In genomic region chr10:112532053-112532658, GRCh38 we compare ENCODE assay signal across 8 cellular contexts.
DNase-seq lines count a peak whose midpoint lies in the region; ATAC-seq and TF ChIP-seq lines count a peak whose summit lies in the region.

No MANE protein-coding gene starts in this region.

- TF ChIP-seq POLR2A in testis (IDR thresholded peaks at IDR 0.05) = no peak

- peak; percentile 54 for DNase-seq in GM13977 (ENCODE audit: low spot score)
- peak; percentile 53 for DNase-seq in LoVo (ENCODE audit: low spot score)
- DNase-seq in chondrocyte (ENCODE audit: low spot score) = no peak
- DNase-seq in naive thymus-derived CD8-positive, alpha-beta T cell = no peak
- no peak for DNase-seq in NCI-H1436 treated with DMSO at 0.1 percent for 48 hours (lab: John Stamatoyannopoulos, UW)
- no peak for DNase-seq in testis

- H3K9me3 Mint-ChIP-seq in chondrocyte (ENCODE audit: low read depth) = no peaks in the 10 kb centered on the region
- no peaks in the 10 kb centered on the region for H3K9me3 Mint-ChIP-seq in naive thymus-derived CD8-positive, alpha-beta T cell

- ATAC-seq in GM21529 (IDR thresholded peaks at IDR 0.05; ENCODE audit: unreplicated experiment) = peak; percentile 97
- ATAC-seq in naive thymus-derived CD8-positive, alpha-beta T cell = no peak

- peaks cover 3% of the 10 kb centered on the region for H3K4me1 Mint-ChIP-seq in chondrocyte (ENCODE audit: low read depth)
- peaks cover 3 to 26% (median 8%) of the 10 kb centered on the region in 4 donors for H3K4me1 Mint-ChIP-seq in naive thymus-derived CD8-positive, alpha-beta T cell

- H3K36me3 Mint-ChIP-seq in chondrocyte (ENCODE audit: low read depth) = peaks cover 2% of the 10 kb centered on the region
- H3K36me3 Mint-ChIP-seq in naive thymus-derived CD8-positive, alpha-beta T cell = peaks cover 0 to 33% (median 10%) of the 10 kb centered on the region in 3 donors

- no peak overlapping the region for H3K4me3 Mint-ChIP-seq in chondrocyte (ENCODE audit: unreplicated experiment)
- peak overlapping the region in 3 of 10 donors; percentile 33 to 63 (median 50) for H3K4me3 Mint-ChIP-seq in naive thymus-derived CD8-positive, alpha-beta T cell

- peak overlapping the region; percentile 82 for H3K4me3 ChIP-seq in endocrine pancreas (ENCODE audit: control insufficient read depth, insufficient read depth, low read length)
- no peak overlapping the region for H3K4me3 ChIP-seq in testis

- intact Hi-C loops in testis (cut with DNase I; ENCODE audit: low total_unique reads) = no loop called here

- H3K9me3 ChIP-seq in endocrine pancreas (ENCODE audit: control insufficient read depth, low read length) (no peaks in the 10 kb centered on the region), testis (no peaks in the 10 kb centered on the region)

- no peak for TF ChIP-seq CTCF in GM13977 (IDR thresholded peaks at IDR 0.05; ENCODE audit: extremely low read depth, insufficient read depth, missing control alignments)
- no peak for TF ChIP-seq CTCF in chondrocyte (IDR thresholded peaks at IDR 0.05)
- TF ChIP-seq CTCF in testis (IDR thresholded peaks at IDR 0.05) = no peak

- H3K9ac ChIP-seq in endocrine pancreas (ENCODE audit: control insufficient read depth, insufficient read depth, low read length) = no peak overlapping the region

- H3K4me1 ChIP-seq in endocrine pancreas (ENCODE audit: control insufficient read depth, insufficient read depth, low read length) = peaks cover 32% of the 10 kb centered on the region
- H3K4me1 ChIP-seq in testis = no peaks in the 10 kb centered on the region

- no peaks in the 10 kb centered on the region for H3K27me3 ChIP-seq in endocrine pancreas (ENCODE audit: control insufficient read depth, insufficient read depth, low read length)
- H3K27me3 ChIP-seq in testis = no peaks in the 10 kb centered on the region

- no peaks in the 10 kb centered on the region for H3K27me3 Mint-ChIP-seq in chondrocyte (ENCODE audit: low read depth)
- no peaks in the 10 kb centered on the region for H3K27me3 Mint-ChIP-seq in naive thymus-derived CD8-positive, alpha-beta T cell

- POLR2A ChIA-PET in naive thymus-derived CD8-positive, alpha-beta T cell (lab: Charles Lee) = no interaction called here

- no peak overlapping the region for H3K27ac ChIP-seq in testis

- H3K27ac Mint-ChIP-seq in chondrocyte (ENCODE audit: unreplicated experiment) = no peak overlapping the region
- H3K27ac Mint-ChIP-seq in naive thymus-derived CD8-positive, alpha-beta T cell = peak overlapping the region in 3 of 10 donors; percentile 19 to 45 (median 22)

- in situ Hi-C loops in GM13977 (cut with MboI; ENCODE audit: low pct_unique_long_range_greater_than_20kb, low sequenced_read_pairs, unreplicated experiment) = no loop called here

- H3K36me3 ChIP-seq in endocrine pancreas (ENCODE audit: control insufficient read depth, insufficient read depth, low read length) (no peaks in the 10 kb centered on the region), testis (ENCODE audit: low read depth, missing control alignments) (no peaks in the 10 kb centered on the region)

- WGBS in testis, 2 donors = 68 to 69% methylated on average over 6 of the region's 6 CpGs

Comparison
In these comparisons a context has a peak if more than half of its experiments do, and no peak if none do; other contexts are left out.
1. DNase-seq: peak in GM13977 (single experiment) and LoVo (single experiment); none in chondrocyte (single experiment), naive thymus-derived CD8-positive, alpha-beta T cell (0 of 10), NCI-H1436 treated with DMSO at 0.1 percent for 48 hours (single experiment) and testis (single experiment).